In the genomic region with DNA sequence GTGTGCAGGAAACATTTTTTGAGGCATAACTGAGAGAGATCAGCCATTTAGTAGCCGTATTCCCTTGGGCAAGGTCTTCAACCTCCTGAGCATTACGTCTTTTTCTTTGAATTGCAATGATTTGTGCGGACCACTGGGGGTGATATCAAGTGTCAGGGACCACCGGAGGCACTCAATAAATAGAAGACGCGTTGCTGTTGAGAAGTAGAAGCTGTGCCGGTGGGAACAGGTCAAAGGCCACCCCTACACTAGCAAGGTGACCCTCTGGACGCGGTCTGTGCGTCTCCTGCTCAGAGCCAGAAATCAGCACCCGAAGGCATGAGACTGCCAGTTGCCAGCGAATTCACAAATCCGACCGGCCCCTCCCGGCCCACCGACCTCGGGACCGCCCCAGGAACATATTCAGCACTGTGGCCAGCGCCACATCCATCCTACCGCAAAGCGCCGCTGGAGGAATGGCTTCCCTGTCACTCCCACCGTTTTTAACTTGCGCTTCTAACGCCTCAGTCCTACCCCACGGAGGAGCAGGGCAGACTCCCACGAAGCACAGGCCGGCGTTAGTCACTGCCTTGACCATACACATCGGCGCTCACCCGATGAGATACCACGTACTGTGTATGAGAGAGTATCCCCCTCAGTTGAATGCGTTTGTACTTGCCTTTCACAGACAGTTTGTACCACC, we compare ENCODE assay signal across 9 cellular contexts. TPM values are rescaled to one million over a fixed set of nuclear protein-coding genes. Genes with fewer than 3 reads are reported as not detected.
A peak's percentile ranks its signal among the peaks of the same experiment; 100 is the strongest.
DNase-seq lines count a peak whose midpoint lies in the region; ATAC-seq, FAIRE-seq and TF ChIP-seq lines count a peak whose summit lies in the region.
"Had no signal": no experiment of that assay in that cellular context is flagged by ENCODE, and none has a peak within 500 bp of the region (broad histone marks: within the 10 kb centered on the region; RNA-seq: fewer than 3 reads in every experiment).

No MANE protein-coding gene starts in this region.

- H3K4me3 ChIP-seq in keratinocyte (ENCODE audit: control insufficient read depth in 2 of 3, extremely low read depth in 1 of 3, insufficient read depth in 2 of 3, low read depth in 1 of 3, low read length in 3 of 3), result peak overlapping the region in 1 of 3 experiments; percentile 35
- no peak overlapping the region for H3K4me3 ChIP-seq in coronary artery

- dilution Hi-C loops in keratinocyte (cut with MboI; ENCODE audit: extremely low pct_ligation_motif_present, low sequenced_read_pairs), result no loop called here

- H3K27me3 ChIP-seq in keratinocyte (ENCODE audit: control insufficient read depth, extremely low read depth, insufficient read depth, low read length), result peaks cover 47% of the 10 kb centered on the region

- no peaks in the 10 kb centered on the region for H3K9me3 ChIP-seq in keratinocyte (ENCODE audit: control insufficient read depth, low read depth, low read length)

- peak overlapping the region; percentile 62 for H3K4me2 ChIP-seq in keratinocyte (ENCODE audit: control insufficient read depth, extremely low read depth, insufficient read depth, low read depth, low read length)

- H3K9ac ChIP-seq in keratinocyte (ENCODE audit: control insufficient read depth, extremely low read depth, insufficient read depth, low read length), result no peak overlapping the region

- peak; percentile 24 to 26 for DNase-seq in stimulated activated CD4-positive, alpha-beta T cell treated with anti-CD3 and anti-CD28 coated beads, Interleukin-2, amount 100 ng/mL, for 24 hours
- DNase-seq in stimulated activated CD4-positive, alpha-beta T cell treated with anti-CD3 and anti-CD28 coated beads, Interleukin-4, amount 100 ng/mL, for 1 hour, result no peak
- peak; percentile 77 for DNase-seq in astrocyte of the hippocampus (ENCODE audit: low read depth, low spot score)
- DNase-seq in keratinocyte (ENCODE audit: low read depth, low spot score), result no peak
- no peak for DNase-seq in NCI-H1417 (lab: John Stamatoyannopoulos, UW)
- no peak for DNase-seq in coronary artery (ENCODE audit: low spot score)
- DNase-seq: SHP77 had no signal

- H2AFZ ChIP-seq in keratinocyte (ENCODE audit: control insufficient read depth, low read length), result no peak overlapping the region

- H3K27ac ChIP-seq in keratinocyte (ENCODE audit: control insufficient read depth, insufficient read depth, low read length) (no peak overlapping the region), coronary artery (no peak overlapping the region)

- no peaks in the 10 kb centered on the region for H3K9me1 ChIP-seq in keratinocyte (ENCODE audit: control insufficient read depth, extremely low read depth, insufficient read depth, low read length)

- no peaks in the 10 kb centered on the region for H3K79me2 ChIP-seq in keratinocyte (ENCODE audit: control insufficient read depth, insufficient read depth, low read length)

- peaks cover 10% of the 10 kb centered on the region for H3K4me1 ChIP-seq in keratinocyte (ENCODE audit: control insufficient read depth, extremely low read depth, insufficient read depth, low read length)

- no peak for FAIRE-seq in keratinocyte (lab: Jason Lieb, UNC)

- TF ChIP-seq CTCF in keratinocyte (optimal IDR thresholded peaks at IDR 0.05 in 1 of 3, IDR thresholded peaks at IDR 0.05 in 1 of 3, conservative IDR thresholded peaks at IDR 0.05 in 1 of 3; ENCODE audit: extremely low read depth in 1 of 3, insufficient read depth in 2 of 3, low read length in 3 of 3) (no peak), coronary artery (IDR thresholded peaks at IDR 0.05) (no peak)

- H3K36me3 ChIP-seq in keratinocyte (ENCODE audit: control insufficient read depth in 2 of 2, extremely low read depth in 1 of 2, insufficient read depth in 2 of 2, low read length in 2 of 2), result no peaks in the 10 kb centered on the region

- no peak for ATAC-seq in HG03520 (IDR thresholded peaks at IDR 0.05; ENCODE audit: unreplicated experiment)
- no peak for ATAC-seq in GM19455 (IDR thresholded peaks at IDR 0.05; ENCODE audit: unreplicated experiment)

- H4K20me1 ChIP-seq in keratinocyte (ENCODE audit: control insufficient read depth, extremely low read depth, insufficient read depth, low read length), result no peaks in the 10 kb centered on the region

RNA-seq across cellular contexts. Expression of a gene that starts 1.4 kb away (rescaled TPM):
- polyA plus RNA-seq in keratinocyte, result not detected in 3 replicates
- polyA plus RNA-seq in keratinocyte (2011; ENCODE audit: low read depth), result not detected
- not detected in 2 replicates for polyA plus RNA-seq in keratinocyte (2011; cell fraction: cytosol; rRNA removed)
- not detected in 2 replicates for polyA plus RNA-seq in keratinocyte (2011; cell fraction: nucleus; rRNA removed)
- not detected in 2 replicates for polyA plus RNA-seq in keratinocyte (2012; ENCODE audit: low replicate concordance)
- not detected in 3 replicates for polyA minus RNA-seq in keratinocyte
- polyA minus RNA-seq in keratinocyte (2011; cell fraction: cytosol; rRNA and poly(A)+ RNA removed), result not detected
- polyA minus RNA-seq in keratinocyte (2011; cell fraction: nucleus; rRNA and poly(A)+ RNA removed), result not detected in 2 replicates

Comparison
In these comparisons a context has a peak if more than half of its experiments do, and no peak if none do; other contexts are left out.
1. DNase-seq: peak in stimulated activated CD4-positive, alpha-beta T cell treated with anti-CD3 and anti-CD28 coated beads, Interleukin-2, amount 100 ng/mL, for 24 hours (2 of 2) and astrocyte of the hippocampus (single experiment); none in stimulated activated CD4-positive, alpha-beta T cell treated with anti-CD3 and anti-CD28 coated beads, Interleukin-4, amount 100 ng/mL, for 1 hour (single experiment), keratinocyte (single experiment), NCI-H1417 (0 of 3) and coronary artery (single experiment).